ENCODE assay signal across 28 cellular contexts in genomic region chr2:136323212-136323611, GRCh38.
DNase-seq lines count a peak whose midpoint lies in the region; ATAC-seq and TF ChIP-seq lines count a peak whose summit lies in the region.
"Had no signal": no experiment of that assay in that cellular context is flagged by ENCODE, and none has a peak within 500 bp of the region (broad histone marks: within the 10 kb centered on the region; RNA-seq: fewer than 3 reads in every experiment).

No MANE protein-coding gene starts in this region.

- H3K27me3 Mint-ChIP-seq in GM23338 (ENCODE audit: insufficient read depth, low read depth, poor library complexity) (peaks cover 10% of the 10 kb centered on the region), WTC11 (ENCODE audit: low read depth) (no peaks in the 10 kb centered on the region)

- H3K4me2 ChIP-seq in GM23338 = 0 out of 2 replicates have a peak overlapping the region, but pooled peaks have one; percentile 27
- H3K4me2 ChIP-seq: smooth muscle cell had no signal

- no peaks in the 10 kb centered on the region for H4K20me1 ChIP-seq in GM23338 (replicated peaks; ENCODE audit: insufficient read depth)

- peaks cover 4% of the 10 kb centered on the region for H3K9me2 ChIP-seq in GM23338 (ENCODE audit: insufficient read depth)

- ATAC-seq in GM23338 = no peak; the same call in 2 of the 3 replicates
- peak; percentile 32 for ATAC-seq in WTC11
- ATAC-seq: activated CD8-positive, alpha-beta T cell treated with anti-CD3 and anti-CD28 coated beads, Interleukin-2, amount 10 ng/mL, durations not matched to agents 7 days and 5 days; pancreas; stimulated activated naive CD8-positive, alpha-beta T cell treated with anti-CD3 and anti-CD28 coated beads, Interleukin-15, Interleukin-2, amounts not matched to agents 100 U/mL and 50 U/mL, for 24 hours had no signal

- H3K4me3 ChIP-seq in GM23338 (no peak overlapping the region), neutrophil (ENCODE audit: low read depth in 1 of 2, low read length in 1 of 2) (no peak overlapping the region), coronary artery (no peak overlapping the region)
- H3K4me3 ChIP-seq: cardiac muscle cell, colonic mucosa, HAP-1, pancreas, smooth muscle cell, testis had no signal

- H3K4me1 Mint-ChIP-seq in GM23338 (peaks cover 50% of the 10 kb centered on the region), WTC11 (peaks cover 65% of the 10 kb centered on the region)

- CTCF ChIA-PET in WTC11 (lab: Charles Lee) = no interaction called here

- H3K27ac Mint-ChIP-seq in GM23338 (no peak overlapping the region), WTC11 (no peak overlapping the region)
- H3K27ac Mint-ChIP-seq: nephron progenitor cell had no signal

- H3K4me3 Mint-ChIP-seq in GM23338 = no peak overlapping the region
- no peak overlapping the region for H3K4me3 Mint-ChIP-seq in WTC11
- H3K4me3 Mint-ChIP-seq: nephron progenitor cell had no signal

- H3K27ac ChIP-seq in GM23338 (ENCODE audit: low read depth) (no peak overlapping the region), neutrophil (peak overlapping the region; percentile 92), coronary artery (no peak overlapping the region)
- H3K27ac ChIP-seq: cardiac muscle cell, colonic mucosa, epithelial cell of prostate, pancreas, testis had no signal

- POLR2A ChIA-PET in WTC11 (lab: Charles Lee) = no interaction called here

- no peaks in the 10 kb centered on the region for H3K36me3 Mint-ChIP-seq in GM23338 (ENCODE audit: low read depth)
- H3K36me3 Mint-ChIP-seq in WTC11 = no peaks in the 10 kb centered on the region
- H3K36me3 Mint-ChIP-seq: CD4-positive, CD25-positive, alpha-beta regulatory T cell had no signal

- H2AFZ ChIP-seq in GM23338 = peak overlapping the region; percentile 16; the same call in 1 of the 2 replicates

- H3K36me3 ChIP-seq in GM23338 (ENCODE audit: insufficient read depth) = no peaks in the 10 kb centered on the region; the same call in 1 of the 2 replicates
- no peaks in the 10 kb centered on the region for H3K36me3 ChIP-seq in neutrophil
- H3K36me3 ChIP-seq: cardiac muscle cell, colonic mucosa, HAP-1, pancreas had no signal

- DNase-seq in NCI-H510A treated with DMSO at 0.1 percent for 48 hours (lab: John Stamatoyannopoulos, UW) = peak; percentile 5
- no peak for DNase-seq in NCI-H510A (lab: John Stamatoyannopoulos, UW)
- no peak for DNase-seq in GM23338 (ENCODE audit: low spot score)
- no peak for DNase-seq in WTC11 (ENCODE audit: low spot score)
- no peak for DNase-seq in NCI-H526 (lab: John Stamatoyannopoulos, UW)
- no peak for DNase-seq in NCI-H187 treated with DMSO at 0.1 percent for 48 hours (lab: John Stamatoyannopoulos, UW)
- no peak for DNase-seq in coronary artery (ENCODE audit: low spot score)
- DNase-seq: activated CD8-positive, alpha-beta T cell treated with anti-CD3 and anti-CD28 coated beads, Interleukin-2, amount 10 ng/mL, durations not matched to agents 7 days and 5 days; activated effector memory CD4-positive, alpha-beta T cell treated with anti-CD3 and anti-CD28 coated beads, Interleukin-2, amount 50 U/mL, for 16 hours; activated T-cell treated with anti-CD3 and anti-CD28 coated beads for 4 hours; colonic mucosa; effector memory CD4-positive, alpha-beta T cell; hippocampal formation; Karpas-422; NCI-H1436 treated with DMSO at 0.1 percent for 48 hours; NCI-H446 treated with DMSO at 0.1 percent for 48 hours; nephron progenitor cell; pancreas; retina; SHP77 treated with DMSO at 0.1 percent for 48 hours; stimulated activated naive CD8-positive, alpha-beta T cell treated with anti-CD3 and anti-CD28 coated beads, Interleukin-15, Interleukin-2, amounts not matched to agents 100 U/mL and 50 U/mL, for 24 hours; testis had no signal

- TF ChIP-seq CTCF in GM23338 (conservative IDR thresholded peaks at IDR 0.05; ENCODE audit: low read depth in 2 of 2) = no peak
- no peak for TF ChIP-seq CTCF in WTC11 (IDR thresholded peaks at IDR 0.05)
- no peak for TF ChIP-seq CTCF in neutrophil (IDR thresholded peaks at IDR 0.05)
- no peak for TF ChIP-seq CTCF in coronary artery (IDR thresholded peaks at IDR 0.05)

- no peaks in the 10 kb centered on the region for H3K79me2 ChIP-seq in GM23338 (replicated peaks; ENCODE audit: insufficient read depth)

- no peaks in the 10 kb centered on the region; the same call in 2 of the 3 replicates for H3K9me3 Mint-ChIP-seq in GM23338
- peaks cover 3% of the 10 kb centered on the region; the same call in 1 of the 2 replicates for H3K9me3 Mint-ChIP-seq in WTC11
- H3K9me3 Mint-ChIP-seq: CD4-positive, CD25-positive, alpha-beta regulatory T cell had no signal

- H3K27me3 ChIP-seq in GM23338 (ENCODE audit: insufficient read depth) (no peaks in the 10 kb centered on the region), neutrophil (no peaks in the 10 kb centered on the region)
- H3K27me3 ChIP-seq: cardiac muscle cell, colonic mucosa, pancreas, testis had no signal

- no peaks in the 10 kb centered on the region for H3F3A ChIP-seq in GM23338 (replicated peaks; ENCODE audit: low read depth)

- peaks cover 43% of the 10 kb centered on the region for H3K4me1 ChIP-seq in GM23338 (ENCODE audit: insufficient read depth)
- peaks cover 44 to 52% of the 10 kb centered on the region in 2 experiments for H3K4me1 ChIP-seq in neutrophil (ENCODE audit: control insufficient read depth in 1 of 2, insufficient read depth in 1 of 2, low read depth in 1 of 2, low read length in 1 of 2)
- H3K4me1 ChIP-seq: colonic mucosa, pancreas, testis had no signal

- H3K9me3 ChIP-seq in neutrophil = no peaks in the 10 kb centered on the region
- H3K9me3 ChIP-seq: colonic mucosa, HAP-1, pancreas, testis had no signal

TF ChIP-seq in GM23338, 12 proteins besides CTCF, POLR2A, EP300 and RAD21 (continues in another document):
- no peak for TF ChIP-seq EZH2phosphoT487 (IDR thresholded peaks at IDR 0.05; ENCODE audit: unreplicated experiment)
- no peak for TF ChIP-seq ZNF331 (CRISPR knock-in tag; IDR thresholded peaks at IDR 0.05; ENCODE audit: low read depth)
- no peak for TF ChIP-seq REST (IDR thresholded peaks at IDR 0.05; ENCODE audit: unreplicated experiment)

TF ChIP-seq in WTC11, 78 proteins besides CTCF, POLR2A, EP300 and RAD21 (continues in another document):
- TF ChIP-seq NFATC4 (CRISPR knock-in tag; IDR thresholded peaks at IDR 0.05) (no peak), ATF3 (CRISPR knock-in tag; conservative IDR thresholded peaks at IDR 0.05) (no peak), TP53 (CRISPR knock-in tag; IDR thresholded peaks at IDR 0.05) (no peak), NR2C2 (CRISPR knock-in tag; IDR thresholded peaks at IDR 0.05) (no peak), ZNF416 (CRISPR knock-in tag; IDR thresholded peaks at IDR 0.05) (no peak), ERG (CRISPR knock-in tag; IDR thresholded peaks at IDR 0.05) (no peak), TEAD4 (CRISPR knock-in tag; IDR thresholded peaks at IDR 0.05) (no peak), CDX4 (CRISPR knock-in tag; IDR thresholded peaks at IDR 0.05; ENCODE audit: borderline replicate concordance) (no peak), JUN (CRISPR knock-in tag; IDR thresholded peaks at IDR 0.05) (no peak), ZNF425 (CRISPR knock-in tag; conservative IDR thresholded peaks at IDR 0.05) (no peak), RORB (CRISPR knock-in tag; IDR thresholded peaks at IDR 0.05) (no peak), MYBL2 (CRISPR knock-in tag; IDR thresholded peaks at IDR 0.05) (no peak), GTF2I (CRISPR knock-in tag; conservative IDR thresholded peaks at IDR 0.05) (no peak), ATF1 (CRISPR knock-in tag; IDR thresholded peaks at IDR 0.05) (no peak), MXD4 (CRISPR knock-in tag; IDR thresholded peaks at IDR 0.05; ENCODE audit: borderline replicate concordance) (no peak), CREM (CRISPR knock-in tag; IDR thresholded peaks at IDR 0.05) (no peak)
